In genomic region chr5:136066705-136067271, GRCh38 we compare ENCODE assay signal across 1 cellular context.
TF ChIP-seq lines count a peak whose summit lies in the region.

No MANE protein-coding gene starts in this region.

TF ChIP-seq in HepG2, 621 proteins besides CTCF, POLR2A, EP300 and RAD21 (continued from another document):
- TF ChIP-seq ZNF329 (CRISPR knock-in tag; IDR thresholded peaks at IDR 0.05; ENCODE audit: low read depth): no peak
- peak; percentile 59 for TF ChIP-seq ZFX (CRISPR knock-in tag; IDR thresholded peaks at IDR 0.05; ENCODE audit: low read depth)
- TF ChIP-seq ZNF274 (CRISPR knock-in tag; IDR thresholded peaks at IDR 0.05): 0 out of 2 replicates have a peak, but pooled peaks have one; percentile 38
- TF ChIP-seq NFKB2 (CRISPR knock-in tag; IDR thresholded peaks at IDR 0.05; ENCODE audit: borderline replicate concordance): no peak
- TF ChIP-seq ZNF33B (CRISPR knock-in tag; IDR thresholded peaks at IDR 0.05): no peak
- TF ChIP-seq ZMYM4 (CRISPR knock-in tag; IDR thresholded peaks at IDR 0.05): 0 out of 2 replicates have a peak, but pooled peaks have one; percentile 34
- no peak for TF ChIP-seq RARG (CRISPR knock-in tag; IDR thresholded peaks at IDR 0.05; ENCODE audit: low read depth)
- peak; percentile 33 for TF ChIP-seq STAG1 (CRISPR knock-in tag; IDR thresholded peaks at IDR 0.05)
- TF ChIP-seq FOSL2 (CRISPR knock-in tag; IDR thresholded peaks at IDR 0.05): 0 out of 2 replicates have a peak, but pooled peaks have one; percentile 12
